22 cellular contexts compared by ENCODE assay signal in the genomic region with DNA sequence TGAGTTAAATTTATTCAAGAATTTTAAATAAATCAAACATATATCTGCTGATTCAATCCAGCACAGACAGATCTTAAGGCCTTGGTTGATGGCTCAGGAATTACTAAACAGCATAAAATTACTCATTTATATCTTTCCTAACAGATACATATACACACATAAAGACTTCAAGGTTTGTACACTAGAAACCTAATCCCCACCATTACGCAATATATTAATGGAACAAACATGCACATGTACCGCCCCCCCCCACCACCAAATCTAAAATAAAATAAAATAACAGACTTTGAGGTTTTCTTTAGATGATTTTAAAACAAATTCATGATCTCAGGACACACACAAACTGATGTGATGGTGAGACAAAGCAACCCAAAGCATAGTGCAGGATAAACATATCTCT.
A peak's percentile ranks its signal among the peaks of the same experiment; 100 is the strongest.
DNase-seq lines count a peak whose midpoint lies in the region; ATAC-seq, FAIRE-seq and TF ChIP-seq lines count a peak whose summit lies in the region.
"Had no signal": no experiment of that assay in that cellular context is flagged by ENCODE, and none has a peak within 500 bp of the region (broad histone marks: within the 10 kb centered on the region; RNA-seq: fewer than 3 reads in every experiment).

No MANE protein-coding gene starts in this region.

- no peaks in the 10 kb centered on the region for H3K36me3 ChIP-seq in IMR-90 (ENCODE audit: control insufficient read depth, insufficient read depth, low read length)
- H3K36me3 ChIP-seq in bronchial epithelial cell (ENCODE audit: control insufficient read depth, insufficient read depth, low read length): no peaks in the 10 kb centered on the region
- H3K36me3 ChIP-seq: BE2C, BLaER1 had no signal

- no peaks in the 10 kb centered on the region for H4K20me1 ChIP-seq in IMR-90 (ENCODE audit: insufficient read depth, low read length)
- H4K20me1 ChIP-seq: BLaER1 had no signal

- H3K9ac ChIP-seq in IMR-90 (ENCODE audit: low read depth, low read length): no peak overlapping the region
- H3K9ac ChIP-seq: BLaER1 had no signal

- no peak for TF ChIP-seq EP300 in Ishikawa (IDR thresholded peaks at IDR 0.05; ENCODE audit: borderline replicate concordance)

- H3K27ac ChIP-seq in IMR-90 (ENCODE audit: insufficient read depth, low read length): no peak overlapping the region
- H3K27ac ChIP-seq: BLaER1 had no signal

- H2BK15ac ChIP-seq in IMR-90 (ENCODE audit: low read depth, low read length): no peak overlapping the region

- no peak for FAIRE-seq in bronchial epithelial cell (lab: Jason Lieb, UNC)
- FAIRE-seq in islet of Langerhans (lab: Jason Lieb, UNC): peak; percentile 41
- FAIRE-seq: A204.1, GM12878, GM12892, GM18507 had no signal

- WGBS in IMR-90 (ENCODE audit: extremely low coverage in 2 of 2, insufficient read length in 1 of 2), 2 experiments: no CpG with 5 or more reads among the region's 2 CpGs

- no peak overlapping the region for H4K91ac ChIP-seq in IMR-90 (ENCODE audit: insufficient read depth, low read depth, low read length)

- TF ChIP-seq CTCF in IMR-90 (conservative IDR thresholded peaks at IDR 0.05; ENCODE audit: low read depth, low read length) (no peak), bronchial epithelial cell (IDR thresholded peaks at IDR 0.05; ENCODE audit: insufficient read depth, low read length, severe bottlenecking) (no peak)

- TF ChIP-seq POLR2A in IMR-90 (IDR thresholded peaks at IDR 0.05; ENCODE audit: low read depth, low read length): no peak

- no TSS peak for BruUV-seq in IMR-90 (replicated peaks; lab: Mats Ljungman, UMichigan)

- H3K9me3 ChIP-seq in IMR-90 (ENCODE audit: control insufficient read depth, insufficient read depth, low read length): no peaks in the 10 kb centered on the region
- H3K9me3 ChIP-seq: BE2C had no signal

- no peak overlapping the region for H3K23ac ChIP-seq in IMR-90 (ENCODE audit: low read depth, low read length)

- no peak overlapping the region for H2BK120ac ChIP-seq in IMR-90 (ENCODE audit: low read depth, low read length)

- POLR2A ChIA-PET in IMR-90 (lab: Charles Lee; ENCODE audit: unreplicated experiment): no interaction called here

- dilution Hi-C loops in IMR-90 (cut with HindIII; ENCODE audit: low sequenced_read_pairs, unreplicated experiment): no loop called here

- H3K79me1 ChIP-seq in IMR-90 (ENCODE audit: low read depth in 1 of 2, low read length in 2 of 2): no peaks in the 10 kb centered on the region

- no peak overlapping the region for H2BK20ac ChIP-seq in IMR-90 (ENCODE audit: low read depth, low read length)

- no peak overlapping the region for H3K4me2 ChIP-seq in IMR-90 (ENCODE audit: low read depth, low read length)
- H3K4me2 ChIP-seq: BLaER1 had no signal

- no peaks in the 10 kb centered on the region for H3K4me1 ChIP-seq in IMR-90 (ENCODE audit: control insufficient read depth, insufficient read depth, low read length)
- H3K4me1 ChIP-seq: BE2C, BLaER1 had no signal

- CTCF ChIA-PET in IMR-90 (lab: Yijun Ruan, JAX): interaction anchor here (1.6 kb wide), 1 partner anchor 82 kb away, joined by 3 read pairs; no protein-coding TSS in a partner anchor

- DNase-seq in IMR-90 (no peak), bronchial epithelial cell (ENCODE audit: low read depth) (peak; percentile 13), NCI-H446 treated with DMSO at 0.1 percent for 48 hours (lab: John Stamatoyannopoulos, UW) (no peak), mucosa of gallbladder (ENCODE audit: low spot score) (no peak)
- DNase-seq in effector CD4-positive, alpha-beta T cell: no peak
- DNase-seq: 8988T; CD4-positive, alpha-beta memory T cell; CD8-positive, alpha-beta memory T cell; COR-L47; DMS 273 treated with DMSO at 0.1 percent for 48 hours; DMS153; DMS79; GDM1 had no signal

- no peak overlapping the region for H3K56ac ChIP-seq in IMR-90 (ENCODE audit: extremely low read depth, insufficient read depth, low read length)

- H3K9me1 ChIP-seq in IMR-90 (ENCODE audit: insufficient read depth, low read length): no peaks in the 10 kb centered on the region

- no peak overlapping the region for H2AFZ ChIP-seq in IMR-90 (replicated peaks; ENCODE audit: low read length, poor library complexity)

- no peak overlapping the region for H3K18ac ChIP-seq in IMR-90 (ENCODE audit: low read depth, low read length)

- H3K4ac ChIP-seq in IMR-90 (ENCODE audit: low read depth, low read length): no peak overlapping the region

- H4K5ac ChIP-seq in IMR-90 (ENCODE audit: low read depth, low read length): no peak overlapping the region

- intact Hi-C loops in IMR-90 (cut with micrococcal nuclease): no loop called here

- H3K27me3 ChIP-seq in IMR-90 (ENCODE audit: control insufficient read depth, insufficient read depth, low read length) (no peaks in the 10 kb centered on the region), bronchial epithelial cell (ENCODE audit: control insufficient read depth, insufficient read depth, low read length) (no peaks in the 10 kb centered on the region)
- H3K27me3 ChIP-seq: BE2C, BLaER1 had no signal

- H3K14ac ChIP-seq in IMR-90 (replicated peaks; ENCODE audit: low read depth, low read length): no peak overlapping the region

- H2AK5ac ChIP-seq in IMR-90 (ENCODE audit: low read depth, low read length): no peak overlapping the region

- H3K4me3 ChIP-seq in IMR-90 (ENCODE audit: insufficient read depth, low read depth, low read length): no peak overlapping the region
- H3K4me3 ChIP-seq in bronchial epithelial cell (ENCODE audit: low read depth, low read length): no peak overlapping the region
- H3K4me3 ChIP-seq: BLaER1, GM12878 had no signal

- H2AK9ac ChIP-seq in IMR-90 (replicated peaks; ENCODE audit: low read depth, low read length, poor library complexity): no peak overlapping the region

- H4K8ac ChIP-seq in IMR-90 (ENCODE audit: low read depth in 2 of 2, low read length in 2 of 2): no peak overlapping the region

- no peak overlapping the region for H2BK5ac ChIP-seq in IMR-90 (ENCODE audit: low read depth, low read length, poor library complexity, severe bottlenecking)

- in situ Hi-C loops in IMR-90 (cut with MboI; ENCODE audit: low sequenced_read_pairs): no loop called here

- no peak for TF ChIP-seq RAD21 in IMR-90 (IDR thresholded peaks at IDR 0.05; ENCODE audit: low read length)
- TF ChIP-seq RAD21 in Ishikawa (IDR thresholded peaks at IDR 0.05; ENCODE audit: low read depth): no peak

- ATAC-seq in IMR-90 (ENCODE audit: low read depth): no peak
- ATAC-seq in GM21717 (IDR thresholded peaks at IDR 0.05; ENCODE audit: unreplicated experiment): no peak

TF ChIP-seq in IMR-90, 13 proteins besides CTCF, POLR2A, EP300 and RAD21:
- TF ChIP-seq MXI1 (IDR thresholded peaks at IDR 0.05; ENCODE audit: borderline replicate concordance, low read depth, low read length): no peak
- peak; percentile 71 for TF ChIP-seq CEBPB (IDR thresholded peaks at IDR 0.05; ENCODE audit: low read depth, low read length)

TF ChIP-seq in Ishikawa, 13 proteins besides CTCF, POLR2A, EP300 and RAD21:
- TF ChIP-seq CEBPB (IDR thresholded peaks at IDR 0.05) (peak; percentile 45; the same call in 1 of the 2 replicates), NFIC (IDR thresholded peaks at IDR 0.05) (no peak)
